7 cellular contexts compared by ENCODE assay signal in genomic region chr7:101154693-101155102, GRCh38. TPM values are rescaled to one million over a fixed set of nuclear protein-coding genes. Genes with fewer than 3 reads are reported as not detected.
DNase-seq lines count a peak whose midpoint lies in the region; ATAC-seq and TF ChIP-seq lines count a peak whose summit lies in the region.
"Had no signal": no experiment of that assay in that cellular context is flagged by ENCODE, and none has a peak within 500 bp of the region (broad histone marks: within the 10 kb centered on the region; RNA-seq: fewer than 3 reads in every experiment).

No MANE protein-coding gene starts in this region.

- no peak for TF ChIP-seq EP300 in SK-N-SH (IDR thresholded peaks at IDR 0.05; ENCODE audit: borderline replicate concordance in 1 of 2, low read depth in 1 of 2, low read length in 1 of 2)

- peaks cover 6 to 32% of the 10 kb centered on the region in 2 experiments; a peak in 3 of 4 replicates for H3K36me3 ChIP-seq in HCT116 (ENCODE audit: control insufficient read depth in 1 of 2, insufficient read depth in 2 of 2, low read length in 2 of 2)
- peaks cover 25 to 26% of the 10 kb centered on the region in 2 experiments for H3K36me3 ChIP-seq in SK-N-SH (replicated peaks in 1 of 2; ENCODE audit: control insufficient read depth in 1 of 2, insufficient read depth in 2 of 2, low read length in 1 of 2)

- H3K79me2 ChIP-seq in HCT116 (ENCODE audit: insufficient read depth, low read length) (peaks cover 39% of the 10 kb centered on the region), SK-N-SH (ENCODE audit: insufficient read depth) (peaks cover 30% of the 10 kb centered on the region)

- BruUV-seq in HCT116 (replicated peaks; lab: Mats Ljungman, UMichigan) = no TSS peak

- H3K4me2 ChIP-seq in HCT116 (ENCODE audit: low read length) = peak overlapping the region; percentile 98
- H3K4me2 ChIP-seq in SK-N-SH = peak overlapping the region; percentile 99

- H3K27ac ChIP-seq in HCT116 (ENCODE audit: low read depth, low read length) (peak overlapping the region; percentile 78), SK-N-SH (ENCODE audit: low read depth in 2 of 2, low read length in 1 of 2) (peak overlapping the region; percentile 38 to 84)

- H3K27me3 ChIP-seq in HCT116 (ENCODE audit: insufficient read depth, low read length) = no peaks in the 10 kb centered on the region
- H3K27me3 ChIP-seq in SK-N-SH (ENCODE audit: insufficient read depth) = no peaks in the 10 kb centered on the region

- WGBS in SK-N-SH (ENCODE audit: low lambda C conversion rate) = under 1% methylated on average over 28 of the region's 34 CpGs

- POLR2A ChIA-PET in HCT116 (lab: Charles Lee) = interaction anchor here (0.6 to 3.1 kb wide), 4 partner anchors 8 to 976 kb away, joined by 4 to 11 read pairs (median 7); partner anchors contain the start of gene VGF
- POLR2A ChIA-PET in SK-N-SH (lab: Yijun Ruan, JAX) = interaction anchor here (1.0 to 3.7 kb wide), 4 partner anchors 8 to 11 kb away, joined by 3 to 43 read pairs (median 11); partner anchors contain the start of gene VGF

- peak overlapping the region; percentile 94 for H3K9ac ChIP-seq in HCT116 (ENCODE audit: low read length)
- H3K9ac ChIP-seq in SK-N-SH = peak overlapping the region; percentile 90

- H3K9me3 ChIP-seq in HCT116 (ENCODE audit: control insufficient read depth in 1 of 2, insufficient read depth in 1 of 2, low read depth in 1 of 2, low read length in 2 of 2) (no peaks in the 10 kb centered on the region), SK-N-SH (no peaks in the 10 kb centered on the region)

- no peak for TF ChIP-seq RAD21 in HCT116 (IDR thresholded peaks at IDR 0.05; ENCODE audit: low read depth)
- TF ChIP-seq RAD21 in SK-N-SH (IDR thresholded peaks at IDR 0.05; ENCODE audit: low read length) = no peak

- RAD21 ChIA-PET in HCT116 (lab: Charles Lee; ENCODE audit: low non-redundant PET in 1 of 2, low total read pairs in 2 of 2, uncharacterized antibody in 2 of 2, unreplicated experiment in 2 of 2) = no interaction called here

- CTCF ChIA-PET in HCT116 (lab: Charles Lee) = interaction anchor here (1.0 to 4.4 kb wide), 4 partner anchors 11 to 38 kb away, joined by 4 to 44 read pairs (median 22); no protein-coding TSS in a partner anchor
- CTCF ChIA-PET in SK-N-SH (lab: Yijun Ruan, JAX) = interaction anchor here (0.6 to 7.9 kb wide), 10 partner anchors 8 to 128 kb away, joined by 3 to 116 read pairs (median 7); partner anchors contain the start of gene VGF

- intact Hi-C loops in HCT116 (cut with micrococcal nuclease) = no loop called here

- H3K9me2 ChIP-seq in HCT116 (ENCODE audit: insufficient read depth) (no peaks in the 10 kb centered on the region), SK-N-SH (no peaks in the 10 kb centered on the region)

- TF ChIP-seq CTCF in HCT116 (IDR thresholded peaks at IDR 0.05 in 2 of 3, conservative IDR thresholded peaks at IDR 0.05 in 1 of 3; ENCODE audit: borderline replicate concordance in 1 of 3, insufficient read depth in 1 of 3, low read depth in 2 of 3, low read length in 2 of 3) (no peak), SK-N-SH (IDR thresholded peaks at IDR 0.05) (no peak)

- no peaks in the 10 kb centered on the region for H4K20me1 ChIP-seq in HCT116 (ENCODE audit: insufficient read depth)
- H4K20me1 ChIP-seq in SK-N-SH (ENCODE audit: insufficient read depth) = no peaks in the 10 kb centered on the region

- H3F3A ChIP-seq in SK-N-SH (replicated peaks; ENCODE audit: insufficient read depth) = peaks cover 21% of the 10 kb centered on the region

- H3K4me3 ChIP-seq in HCT116 (replicated peaks in 1 of 2; ENCODE audit: low read depth in 1 of 2, low read length in 2 of 2) (peak overlapping the region; percentile 74 to 85), SK-N-SH (ENCODE audit: low read depth in 2 of 2, low read length in 1 of 2) (peak overlapping the region; percentile 65 to 88)

- peaks cover 32 to 49% of the 10 kb centered on the region in 2 experiments for H3K4me1 ChIP-seq in HCT116 (ENCODE audit: control insufficient read depth in 1 of 2, insufficient read depth in 2 of 2, low read length in 2 of 2)
- H3K4me1 ChIP-seq in SK-N-SH (ENCODE audit: control insufficient read depth in 1 of 2, insufficient read depth in 2 of 2, low read depth in 1 of 2, low read length in 1 of 2) = peaks cover 12 to 15% of the 10 kb centered on the region in 2 experiments; a peak in 2 of 4 replicates

- H2AFZ ChIP-seq in HCT116 (ENCODE audit: low read depth, low read length, poor library complexity, severe bottlenecking) (no peak overlapping the region), SK-N-SH (ENCODE audit: low read depth) (0 out of 2 replicates have a peak overlapping the region, but pooled peaks have one; percentile 33)

- no peak for DNase-seq in HCT116 (ENCODE audit: low read depth, low spot score)
- DNase-seq in SK-N-SH = no peak
- peak; percentile 58 for DNase-seq in iPS-NIHi11 (ENCODE audit: low spot score)
- no peak for DNase-seq in DMS153 treated with DMSO at 0.1 percent for 48 hours (lab: John Stamatoyannopoulos, UW; ENCODE audit: unreplicated experiment)
- DNase-seq in activated CD4-positive, alpha-beta T cell treated with anti-CD3 and anti-CD28 coated beads for 48 hours = no peak

- ATAC-seq in HCT116 = peak; percentile 13
- no peak for ATAC-seq in HG03378 (IDR thresholded peaks at IDR 0.05; ENCODE audit: unreplicated experiment)

- TF ChIP-seq POLR2A in HCT116 (IDR thresholded peaks at IDR 0.05; ENCODE audit: borderline replicate concordance, extremely low read depth, insufficient read depth, insufficient read length) = no peak

TF ChIP-seq in HCT116, 20 proteins besides CTCF, POLR2A, EP300 and RAD21 (continues in another document):
- no peak for TF ChIP-seq ZNF274 (IDR thresholded peaks at IDR 0.05; ENCODE audit: low read depth, low read length)

TF ChIP-seq in SK-N-SH, 30 proteins besides CTCF, POLR2A, EP300 and RAD21:
- TF ChIP-seq EZH2phosphoT487 (IDR thresholded peaks at IDR 0.05; ENCODE audit: borderline replicate concordance, low read depth) (no peak), SMC3 (IDR thresholded peaks at IDR 0.05; ENCODE audit: low read depth, low read length) (no peak), RFX5 (IDR thresholded peaks at IDR 0.05; ENCODE audit: low read length) (no peak), RXRA (IDR thresholded peaks at IDR 0.05; ENCODE audit: borderline replicate concordance, low read depth) (no peak), TEAD4 (IDR thresholded peaks at IDR 0.05; ENCODE audit: borderline replicate concordance, insufficient read depth) (0 out of 2 replicates have a peak, but pooled peaks have one; percentile 24), NFIC (IDR thresholded peaks at IDR 0.05; ENCODE audit: borderline replicate concordance) (no peak), JUND (IDR thresholded peaks at IDR 0.05) (no peak), YY1 (IDR thresholded peaks at IDR 0.05; ENCODE audit: low read depth) (0 out of 2 replicates have a peak, but pooled peaks have one; percentile 37), TAF1 (IDR thresholded peaks at IDR 0.05; ENCODE audit: borderline replicate concordance, low read depth, low read length) (0 out of 2 replicates have a peak, but pooled peaks have one; percentile 21)

RNA-seq across cellular contexts. Expression of gene AP1S1, which starts 0.4 kb away (rescaled TPM):
- total RNA-seq in HCT116 (2021; ENCODE audit: unreplicated experiment) = 130 TPM
- 141 and 168 TPM in 2 replicates for polyA plus RNA-seq in HCT116 (2012)
- polyA plus RNA-seq in SK-N-SH (2012; rRNA removed) = 616 and 704 TPM in 2 replicates
- 481 and 593 TPM in 2 replicates for polyA plus RNA-seq in SK-N-SH (2012; cell fraction: cytosol; rRNA removed)
- 340 and 390 TPM in 2 replicates for polyA plus RNA-seq in SK-N-SH (2012; cell fraction: nucleus; rRNA removed)

RNA-seq across cellular contexts. Expression of gene VGF, which starts 10.7 kb away (rescaled TPM):
- total RNA-seq in HCT116 (2021; ENCODE audit: unreplicated experiment) = 43.2 TPM
- 23.1 and 30.2 TPM in 2 replicates for polyA plus RNA-seq in HCT116 (2012)
- polyA plus RNA-seq in SK-N-SH (2012; rRNA removed) = 17.4 and 54.3 TPM in 2 replicates
- 48.7 and 59.7 TPM in 2 replicates for polyA plus RNA-seq in SK-N-SH (2012; cell fraction: cytosol; rRNA removed)
- polyA plus RNA-seq in SK-N-SH (2012; cell fraction: nucleus; rRNA removed) = 65.5 and 96.9 TPM in 2 replicates

RNA-seq across cellular contexts. Expression of gene NAT16, which starts 25.4 kb away (rescaled TPM):
- 2.0 TPM for total RNA-seq in HCT116 (2021; ENCODE audit: unreplicated experiment)
- 3.4 and 3.6 TPM in 2 replicates for polyA plus RNA-seq in HCT116 (2012)
- 0.64 and 0.68 TPM in 2 replicates for polyA plus RNA-seq in SK-N-SH (2012; rRNA removed)
- 0.51 and 0.62 TPM in 2 replicates for polyA plus RNA-seq in SK-N-SH (2012; cell fraction: cytosol; rRNA removed)
- 3.7 and 7.0 TPM in 2 replicates for polyA plus RNA-seq in SK-N-SH (2012; cell fraction: nucleus; rRNA removed)

RNA-seq across cellular contexts. Expression of gene SERPINE1, which starts 27.8 kb away (rescaled TPM):
- total RNA-seq in HCT116 (2021; ENCODE audit: unreplicated experiment) = 12.8 TPM
- polyA plus RNA-seq in HCT116 (2012) = 32.8 and 45.4 TPM in 2 replicates
- 4,174 and 5,753 TPM in 2 replicates for polyA plus RNA-seq in SK-N-SH (2012; rRNA removed)
- 2,518 and 3,426 TPM in 2 replicates for polyA plus RNA-seq in SK-N-SH (2012; cell fraction: cytosol; rRNA removed)
- polyA plus RNA-seq in SK-N-SH (2012; cell fraction: nucleus; rRNA removed) = 3,662 and 5,083 TPM in 2 replicates

RNA-seq across cellular contexts. Expression of gene MOGAT3, which starts 46.1 kb away (rescaled TPM):
- not detected for total RNA-seq in HCT116 (2021; ENCODE audit: unreplicated experiment)
- 0.04 TPM in 1 of 2 replicates, not detected in the other for polyA plus RNA-seq in HCT116 (2012)
- polyA plus RNA-seq in SK-N-SH (2012; rRNA removed) = not detected in 2 replicates
- not detected in 2 replicates for polyA plus RNA-seq in SK-N-SH (2012; cell fraction: cytosol; rRNA removed)
- not detected in 2 replicates for polyA plus RNA-seq in SK-N-SH (2012; cell fraction: nucleus; rRNA removed)
- total RNA-seq: frontal cortex had no signal

Comparison
In these comparisons a context has a peak if more than half of its experiments do, and no peak if none do; other contexts are left out.
1. Of the 11 proteins assayed by ChIP-seq in both SK-N-SH and HCT116: peak only in SK-N-SH: YY1; only in HCT116: POLR2AphosphoS5; in both: none; in neither: 9.